ENCODE assay signal across 7 cellular contexts in the genomic region with DNA sequence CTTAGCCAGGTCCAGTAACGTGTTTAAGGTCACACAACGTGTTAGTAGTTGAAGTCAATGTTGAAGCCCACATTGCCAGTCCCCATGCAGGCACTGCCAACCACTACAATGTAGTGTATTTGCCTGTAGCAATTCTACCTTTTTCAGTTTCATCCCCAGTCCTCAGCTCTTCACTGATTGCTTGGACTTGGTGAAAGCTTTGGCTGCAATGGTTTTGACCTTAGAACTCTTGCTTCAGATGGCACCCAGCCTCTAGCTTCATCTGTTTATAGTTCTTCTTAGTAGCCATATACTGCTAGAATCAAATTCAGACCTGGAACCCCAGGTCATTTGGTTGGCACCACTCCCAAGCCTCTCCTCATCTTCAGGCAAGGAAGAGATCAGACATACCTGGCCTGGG.
"Had no signal": no experiment of that assay in that cellular context is flagged by ENCODE, and none has a peak within 500 bp of the region (broad histone marks: within the 10 kb centered on the region; RNA-seq: fewer than 3 reads in every experiment).

No MANE protein-coding gene starts in this region.

- H3K4me3 Mint-ChIP-seq: IgD-negative memory B cell had no signal

- H3K4me1 Mint-ChIP-seq: IgD-negative memory B cell had no signal

- H3K4me3 ChIP-seq: K562 had no signal

- ATAC-seq: HepG2, K562 had no signal

- H3K36me3 Mint-ChIP-seq: IgD-negative memory B cell had no signal

- DNase-seq: IMR-90, KBM-7, KG1 had no signal

- H3K27ac Mint-ChIP-seq: IgD-negative memory B cell had no signal

- H3K27me3 Mint-ChIP-seq: IgD-negative memory B cell had no signal

- H3K27ac ChIP-seq: HL-60 had no signal
